In the genomic region with DNA sequence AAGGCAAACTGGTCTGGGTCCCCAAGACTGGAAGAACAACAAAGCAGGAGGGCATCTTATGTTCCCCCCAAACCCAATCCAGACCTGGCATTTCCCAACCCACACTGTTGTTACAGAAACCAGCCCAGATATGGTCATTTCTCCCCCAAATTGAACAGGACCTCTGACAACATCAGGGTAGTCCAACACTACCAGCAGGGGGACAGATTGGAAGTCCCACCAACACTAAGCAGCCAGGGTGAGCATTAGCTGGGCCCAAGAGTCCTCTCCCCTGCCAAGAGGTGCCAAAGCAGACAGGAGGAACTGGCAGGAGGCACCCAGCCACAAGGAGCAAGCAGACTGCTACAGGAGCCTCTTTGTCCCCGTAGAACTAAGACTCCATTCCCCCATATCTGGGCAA, we compare ENCODE assay signal across 18 cellular contexts. TPM values are rescaled to one million over a fixed set of nuclear protein-coding genes. Genes with fewer than 3 reads are reported as not detected.
A peak's percentile ranks its signal among the peaks of the same experiment; 100 is the strongest.
DNase-seq lines count a peak whose midpoint lies in the region; ATAC-seq and TF ChIP-seq lines count a peak whose summit lies in the region.
"Had no signal": no experiment of that assay in that cellular context is flagged by ENCODE, and none has a peak within 500 bp of the region (broad histone marks: within the 10 kb centered on the region; RNA-seq: fewer than 3 reads in every experiment).

No MANE protein-coding gene starts in this region.

- H3K79me2 ChIP-seq in SK-N-SH (ENCODE audit: insufficient read depth) = no peaks in the 10 kb centered on the region

- H3K27me3 Mint-ChIP-seq in endodermal cell (ENCODE audit: insufficient read depth) = peaks cover 10% of the 10 kb centered on the region

- H3K4me2 ChIP-seq in SK-N-SH = no peak overlapping the region
- H3K4me2 ChIP-seq: BLaER1, GM23338 had no signal

- no peaks in the 10 kb centered on the region for H3K9me3 Mint-ChIP-seq in endodermal cell
- H3K9me3 Mint-ChIP-seq: CD8-positive, alpha-beta T cell; GM23338; H9 had no signal

- H3K27me3 ChIP-seq in BE2C = no peaks in the 10 kb centered on the region
- H3K27me3 ChIP-seq in endodermal cell (ENCODE audit: control insufficient read depth, insufficient read depth, low read length, poor library complexity, severe bottlenecking) = peaks cover 12% of the 10 kb centered on the region
- H3K27me3 ChIP-seq in SK-N-SH (ENCODE audit: insufficient read depth) = no peaks in the 10 kb centered on the region
- H3K27me3 ChIP-seq: BLaER1 had no signal

- CTCF ChIA-PET in SK-N-SH (lab: Yijun Ruan, JAX) = interaction anchor here (1.0 kb wide), 1 partner anchor 38 kb away, joined by 3 read pairs; no protein-coding TSS in a partner anchor

- no peak overlapping the region for H3K27ac Mint-ChIP-seq in endodermal cell
- H3K27ac Mint-ChIP-seq: CD4-positive, CD25-positive, alpha-beta regulatory T cell; CD8-positive, alpha-beta T cell; GM23338; H9 had no signal

- no peak overlapping the region for H2AFZ ChIP-seq in SK-N-SH (ENCODE audit: low read depth)
- H2AFZ ChIP-seq: GM23338 had no signal

- H3K9ac ChIP-seq in endodermal cell (ENCODE audit: extremely low read depth, low read length, poor library complexity, severe bottlenecking) (no peak overlapping the region), SK-N-SH (no peak overlapping the region)
- H3K9ac ChIP-seq: BLaER1 had no signal

- no peaks in the 10 kb centered on the region for H3K9me2 ChIP-seq in SK-N-SH

- no peak overlapping the region for H3K4me3 Mint-ChIP-seq in endodermal cell
- H3K4me3 Mint-ChIP-seq: CD4-positive, CD25-positive, alpha-beta regulatory T cell; CD8-positive, alpha-beta T cell; GM23338; H9 had no signal

- TF ChIP-seq RAD21 in SK-N-SH (IDR thresholded peaks at IDR 0.05; ENCODE audit: low read length) = no peak

- no peaks in the 10 kb centered on the region for H3F3A ChIP-seq in SK-N-SH (replicated peaks; ENCODE audit: insufficient read depth)

- no peak overlapping the region for H3K27ac ChIP-seq in endodermal cell (ENCODE audit: low read depth, low read length)
- H3K27ac ChIP-seq in SK-N-SH (ENCODE audit: low read depth in 2 of 2, low read length in 1 of 2) = no peak overlapping the region
- H3K27ac ChIP-seq: BLaER1, C4-2B had no signal

- intact Hi-C loops in Right ventricle myocardium inferior (cut with DNase I) = no loop called here

- no peaks in the 10 kb centered on the region for H4K20me1 ChIP-seq in SK-N-SH (ENCODE audit: insufficient read depth)
- H4K20me1 ChIP-seq: BLaER1 had no signal

- WGBS in endodermal cell (ENCODE audit: insufficient coverage in 1 of 2, insufficient read length in 1 of 2), 2 experiments = 60 to 71% methylated on average over 1 of the region's 1 CpG
- 20% methylated on average over 1 of the region's 1 CpG for WGBS in SK-N-SH (ENCODE audit: low lambda C conversion rate)

- ATAC-seq in Right ventricle myocardium inferior = no peak
- ATAC-seq: CD8-positive, alpha-beta T cell; GM23338; HCT116 had no signal

- H3K9me3 ChIP-seq in BE2C (no peaks in the 10 kb centered on the region), endodermal cell (ENCODE audit: control insufficient read depth, low read length) (no peaks in the 10 kb centered on the region), SK-N-SH (no peaks in the 10 kb centered on the region)
- H3K9me3 ChIP-seq: BLaER1, Caco-2 had no signal

- H3K36me3 ChIP-seq in BE2C (no peaks in the 10 kb centered on the region), endodermal cell (ENCODE audit: control insufficient read depth, insufficient read depth, low read length) (no peaks in the 10 kb centered on the region), SK-N-SH (replicated peaks in 1 of 2; ENCODE audit: control insufficient read depth in 1 of 2, insufficient read depth in 2 of 2, low read length in 1 of 2) (no peaks in the 10 kb centered on the region)
- H3K36me3 ChIP-seq: BLaER1 had no signal

- H3K4me3 ChIP-seq in BE2C (ENCODE audit: low read depth, low read length) = no peak overlapping the region
- no peak overlapping the region for H3K4me3 ChIP-seq in GM12864 (ENCODE audit: low read depth, low read length)
- H3K4me3 ChIP-seq in endodermal cell (ENCODE audit: low read length) = no peak overlapping the region
- no peak overlapping the region for H3K4me3 ChIP-seq in foreskin fibroblast (ENCODE audit: low read depth in 1 of 2, low read length in 2 of 2)
- H3K4me3 ChIP-seq in SK-N-SH (ENCODE audit: low read depth in 2 of 2, low read length in 1 of 2) = no peak overlapping the region
- H3K4me3 ChIP-seq: BLaER1, GM23338 had no signal

- TF ChIP-seq CTCF in BE2C (IDR thresholded peaks at IDR 0.05; ENCODE audit: low read depth, low read length) (0 out of 2 replicates have a peak, but pooled peaks have one; percentile 7), GM12864 (IDR thresholded peaks at IDR 0.05; ENCODE audit: low read depth, low read length, missing control alignments) (peak; percentile 18), endodermal cell (conservative IDR thresholded peaks at IDR 0.05) (peak; percentile 54), foreskin fibroblast (IDR thresholded peaks at IDR 0.05; ENCODE audit: low read depth, low read length) (no peak), SK-N-SH (IDR thresholded peaks at IDR 0.05) (no peak)

- no peak for TF ChIP-seq EP300 in SK-N-SH (IDR thresholded peaks at IDR 0.05; ENCODE audit: borderline replicate concordance in 1 of 2, low read depth in 1 of 2, low read length in 1 of 2)

- POLR2A ChIA-PET in SK-N-SH (lab: Yijun Ruan, JAX) = no interaction called here

- H3K4me1 Mint-ChIP-seq in endodermal cell = no peaks in the 10 kb centered on the region
- H3K4me1 Mint-ChIP-seq: CD4-positive, CD25-positive, alpha-beta regulatory T cell had no signal

- H3K4me1 ChIP-seq in BE2C = no peaks in the 10 kb centered on the region
- no peaks in the 10 kb centered on the region for H3K4me1 ChIP-seq in endodermal cell (ENCODE audit: control insufficient read depth, insufficient read depth, low read length)
- no peaks in the 10 kb centered on the region for H3K4me1 ChIP-seq in SK-N-SH (ENCODE audit: control insufficient read depth in 1 of 2, insufficient read depth in 2 of 2, low read depth in 1 of 2, low read length in 1 of 2)
- H3K4me1 ChIP-seq: Caco-2 had no signal

- no peak for DNase-seq in BE2C
- no peak for DNase-seq in GM12864 (ENCODE audit: low read depth)
- peak; percentile 7 for DNase-seq in NAMALWA (ENCODE audit: low spot score)
- DNase-seq in endodermal cell = no peak
- DNase-seq in foreskin fibroblast = no peak
- DNase-seq in Right ventricle myocardium inferior (ENCODE audit: missing footprints) = no peak
- DNase-seq in SK-N-SH = no peak
- DNase-seq: Caco-2; CD4-positive, CD25-positive, alpha-beta regulatory T cell; CD8-positive, alpha-beta T cell; DMS53; DMS79 treated with DMSO at 0.1 percent for 48 hours; GF-D8; H9 had no signal

- H3K36me3 Mint-ChIP-seq in endodermal cell (ENCODE audit: low read depth) = no peaks in the 10 kb centered on the region
- H3K36me3 Mint-ChIP-seq: CD4-positive, CD25-positive, alpha-beta regulatory T cell; CD8-positive, alpha-beta T cell had no signal

TF ChIP-seq in SK-N-SH, 30 proteins besides CTCF, POLR2A, EP300 and RAD21:
- no peak for TF ChIP-seq CHD2 (IDR thresholded peaks at IDR 0.05; ENCODE audit: low read length, partially characterized antibody)
- no peak for TF ChIP-seq GABPA (IDR thresholded peaks at IDR 0.05; ENCODE audit: low read depth)
- TF ChIP-seq POLR2AphosphoS5 (IDR thresholded peaks at IDR 0.05; ENCODE audit: low read depth, low read length) = no peak
- TF ChIP-seq FOSL2 (IDR thresholded peaks at IDR 0.05; ENCODE audit: borderline replicate concordance, low read depth) = no peak
- TF ChIP-seq FOXM1 (IDR thresholded peaks at IDR 0.05; ENCODE audit: low read depth) = no peak

RNA-seq across cellular contexts. Expression of a gene that starts 29.3 kb away (rescaled TPM):
- polyA plus RNA-seq in BE2C (2012; ENCODE audit: insufficient read depth, insufficient read length, low read depth) = 13.2 TPM
- total RNA-seq in endodermal cell (10 to 100 TPM; 20.2 to 24.9 TPM), Right ventricle myocardium inferior (18.5 TPM)
- 24.4 TPM for polyA plus RNA-seq in endodermal cell (2013, experiment 1 of 2)
- polyA plus RNA-seq in endodermal cell (2013, experiment 2 of 2) = 22.3 TPM
- 19.2 and 21.6 TPM in 2 replicates for polyA plus RNA-seq in SK-N-SH (2012; rRNA removed)
- polyA plus RNA-seq in SK-N-SH (2012; cell fraction: cytosol; rRNA removed) = 22.5 and 26.6 TPM in 2 replicates
- 13.6 and 27.7 TPM in 2 replicates for polyA plus RNA-seq in SK-N-SH (2012; cell fraction: nucleus; rRNA removed)

Comparison
In these comparisons a context has a peak if more than half of its experiments do, and no peak if none do; other contexts are left out.
1. CTCF ChIP-seq: peak in BE2C (single experiment), GM12864 (single experiment) and endodermal cell (single experiment); none in foreskin fibroblast (single experiment) and SK-N-SH (single experiment).